In the genomic region with DNA sequence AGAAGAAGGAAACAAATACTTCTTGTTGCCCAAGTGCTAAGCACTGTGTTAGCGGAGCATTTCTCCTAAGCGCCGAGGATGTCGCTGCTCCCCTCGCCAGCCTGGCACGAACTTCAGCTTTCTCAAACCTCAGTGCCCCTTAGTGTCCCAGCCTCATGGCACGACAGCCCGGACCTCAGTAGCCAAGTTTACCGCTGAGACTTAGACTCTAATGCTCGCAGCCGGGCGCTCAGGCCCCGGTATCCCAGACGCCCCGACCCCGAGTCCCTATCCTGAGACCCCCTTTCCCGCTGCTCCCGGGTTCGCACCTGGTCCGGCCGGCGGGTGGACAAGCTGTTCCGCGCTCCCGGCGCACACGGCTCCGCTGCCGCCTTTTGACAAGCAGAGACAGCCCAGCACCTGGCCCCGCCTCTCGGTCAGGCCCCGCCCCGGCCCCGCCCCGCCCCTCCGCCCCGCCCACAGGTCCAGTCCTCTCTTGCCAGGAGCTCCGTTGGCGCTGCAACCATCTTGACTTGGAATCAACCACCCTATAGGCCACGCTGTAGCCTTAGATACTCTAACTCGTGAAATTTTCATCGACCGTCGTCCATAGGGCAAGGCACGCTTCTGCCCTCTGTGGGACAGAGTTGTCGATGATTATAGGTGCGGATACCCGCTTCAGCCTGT, we compare ENCODE assay signal across 8 cellular contexts. TPM values are rescaled to one million over a fixed set of nuclear protein-coding genes. Genes with fewer than 3 reads are reported as not detected.
DNase-seq lines count a peak whose midpoint lies in the region; ATAC-seq lines count a peak whose summit lies in the region.

Gene VDR (minus strand): TSS at position 348 of the 666 bp plus-strand sequence. CDS start 25,881 bp downstream, outside the sequence.

- H3K4me1 ChIP-seq in right cardiac atrium (ENCODE audit: control insufficient read depth, insufficient read depth, low read length): peaks cover 4% of the 10 kb centered on the region

- no peaks in the 10 kb centered on the region for H3K27me3 ChIP-seq in right cardiac atrium (ENCODE audit: control insufficient read depth, insufficient read depth)

- peak; percentile 13 for DNase-seq in GM04503 (ENCODE audit: low read depth)
- peak; percentile 79 to 96 (median 84) for DNase-seq in NCI-H1417 (lab: John Stamatoyannopoulos, UW)
- peak; percentile 66 for DNase-seq in amniotic epithelial cell (ENCODE audit: low read depth)
- DNase-seq in right cardiac atrium: peak; percentile 74 to 89 (median 87)
- peak; percentile 77 for DNase-seq in retina
- no peak for DNase-seq in midbrain (lab: John Stamatoyannopoulos, UW)

- no peak within 1 kb of the TSS for H3K27ac ChIP-seq in right cardiac atrium (ENCODE audit: low read length)

- H3K9me3 ChIP-seq in right cardiac atrium (ENCODE audit: control insufficient read depth, low read length): no peaks in the 10 kb centered on the region

- intact Hi-C loops in T-helper 1 cell treated with Interleukin-12 subunit alpha and Interleukin-12 subunit beta and Interleukin-4 antibody, amounts not matched to agents 30 ng/mL and 1 ng/mL, for 36 hours (cut with micrococcal nuclease): loop anchor here (1.0 to 10.0 kb wide), 13 partner anchors 15 to 910 kb away; partner anchors contain the start of genes ASB8, CACNB3, CCDC184 and RPAP3
- intact Hi-C loops in right cardiac atrium (cut with DNase I): loop anchor here in 2 of 4 donors (2.0 to 5.0 kb wide), 2 partner anchors 43 to 44 kb away; no protein-coding TSS in a partner anchor

- under 1% methylated on average over 48 of the region's 48 CpGs for WGBS in right cardiac atrium

- peak; percentile 60 for ATAC-seq in HG02588 (IDR thresholded peaks at IDR 0.05; ENCODE audit: unreplicated experiment)
- ATAC-seq in right cardiac atrium: peak; percentile 89 to 91

- peak within 1 kb of the TSS; percentile 47 for H3K4me3 ChIP-seq in right cardiac atrium (ENCODE audit: low read length)

RNA-seq across cellular contexts. Expression of gene VDR, which starts in this region (rescaled TPM):
- 103 and 105 TPM in 2 replicates for total RNA-seq in T-helper 1 cell treated with Interleukin-12 subunit alpha and Interleukin-12 subunit beta and Interleukin-4 antibody, amounts not matched to agents 30 ng/mL and 1 ng/mL, for 36 hours
- total RNA-seq in right cardiac atrium: 1 to 10 TPM in 2 of 4 donors, under 1 TPM in 2; 0.93 to 3.0 (median 1.3) TPM
- polyA plus RNA-seq in right cardiac atrium: 0.27 TPM

Comparison
In these comparisons a context has a peak if more than half of its experiments do, and no peak if none do; other contexts are left out.
1. RNA of gene VDR (total RNA-seq): 103 to 105 TPM in T-helper 1 cell treated with Interleukin-12 subunit alpha and Interleukin-12 subunit beta and Interleukin-4 antibody, amounts not matched to agents 30 ng/mL and 1 ng/mL, for 36 hours; 0.93 to 3.0 TPM in right cardiac atrium; every median in the first group is over 10 times any median in the second.